In the genomic region with DNA sequence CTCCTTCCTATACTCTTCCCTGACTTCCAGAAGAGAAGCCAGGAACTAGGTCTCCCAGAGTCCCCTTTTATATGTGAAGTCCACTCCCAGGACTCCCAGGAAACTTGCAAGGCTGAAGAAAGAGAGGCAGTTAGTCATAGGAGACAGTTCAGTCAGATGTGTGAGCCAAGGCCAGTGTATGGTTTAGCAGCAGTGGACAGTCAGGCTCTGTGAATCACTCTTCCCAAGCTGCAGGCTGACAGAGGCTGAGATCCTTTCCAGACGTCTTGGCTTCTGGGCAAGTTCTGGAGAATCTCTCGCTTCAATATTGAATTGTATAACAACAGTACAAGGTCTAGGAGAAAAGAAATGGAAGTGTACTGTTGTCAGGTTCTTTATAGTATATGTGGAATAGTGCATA, we compare ENCODE assay signal across 11 cellular contexts. TPM values are rescaled to one million over a fixed set of nuclear protein-coding genes. Genes with fewer than 3 reads are reported as not detected.
DNase-seq lines count a peak whose midpoint lies in the region; ATAC-seq and TF ChIP-seq lines count a peak whose summit lies in the region.
"Had no signal": no experiment of that assay in that cellular context is flagged by ENCODE, and none has a peak within 500 bp of the region (broad histone marks: within the 10 kb centered on the region; RNA-seq: fewer than 3 reads in every experiment).

No MANE protein-coding gene starts in this region.

- TF ChIP-seq CTCF in IMR-90 (conservative IDR thresholded peaks at IDR 0.05; ENCODE audit: low read depth, low read length) (no peak), MM.1S (IDR thresholded peaks at IDR 0.05; ENCODE audit: low read length) (no peak)

- BruUV-seq in IMR-90 (replicated peaks; lab: Mats Ljungman, UMichigan), result no TSS peak

- DNase-seq in IMR-90 (peak; percentile 92), epidermal melanocyte (ENCODE audit: insufficient read length, low spot score) (peak; percentile 25), mesenchymal stem cell (peak; percentile 96), retina (no peak), MM.1S (no peak)
- DNase-seq: activated naive CD8-positive, alpha-beta T cell treated with anti-CD3 and anti-CD28 coated beads, Interleukin-2, amount 10 ng/mL, durations not matched to agents 7 days and 5 days had no signal

- H3K14ac ChIP-seq in IMR-90 (replicated peaks; ENCODE audit: low read depth, low read length) (no peak overlapping the region), mesenchymal stem cell (ENCODE audit: low read length in 2 of 2) (no peak overlapping the region)

- CTCF ChIA-PET in IMR-90 (lab: Yijun Ruan, JAX), result no interaction called here

- no peak overlapping the region for H4K91ac ChIP-seq in IMR-90 (ENCODE audit: insufficient read depth, low read depth, low read length)
- H4K91ac ChIP-seq in mesenchymal stem cell (ENCODE audit: low read length), result no peak overlapping the region

- no peak overlapping the region for H3K9ac ChIP-seq in IMR-90 (ENCODE audit: low read depth, low read length)
- H3K9ac ChIP-seq in mesenchymal stem cell (ENCODE audit: low read length), result peak overlapping the region; percentile 66
- no peak overlapping the region for H3K9ac ChIP-seq in MM.1S (ENCODE audit: low read length)

- H2BK15ac ChIP-seq in IMR-90 (ENCODE audit: low read depth, low read length) (no peak overlapping the region), mesenchymal stem cell (ENCODE audit: low read depth, poor library complexity, severe bottlenecking) (no peak overlapping the region)

- H3K9me1 ChIP-seq in IMR-90 (ENCODE audit: insufficient read depth, low read length), result peaks cover 7% of the 10 kb centered on the region; the same call in 1 of the 2 replicates

- no peak overlapping the region for H2AFZ ChIP-seq in ACC112 (ENCODE audit: low read length, unreplicated experiment)
- H2AFZ ChIP-seq in IMR-90 (replicated peaks; ENCODE audit: low read length, poor library complexity), result no peak overlapping the region
- no peak overlapping the region for H2AFZ ChIP-seq in mesenchymal stem cell (ENCODE audit: low read depth, low read length)
- H2AFZ ChIP-seq in MM.1S (ENCODE audit: low read length), result no peak overlapping the region

- H4K8ac ChIP-seq in IMR-90 (ENCODE audit: low read depth in 2 of 2, low read length in 2 of 2) (no peak overlapping the region), mesenchymal stem cell (ENCODE audit: low read length) (no peak overlapping the region)

- H4K5ac ChIP-seq in IMR-90 (ENCODE audit: low read depth, low read length), result no peak overlapping the region

- POLR2A ChIA-PET in IMR-90 (lab: Charles Lee; ENCODE audit: unreplicated experiment), result no interaction called here

- no peak overlapping the region for H3K56ac ChIP-seq in IMR-90 (ENCODE audit: extremely low read depth, insufficient read depth, low read length)

- H3K4me2 ChIP-seq in IMR-90 (ENCODE audit: low read depth, low read length), result no peak overlapping the region
- H3K4me2 ChIP-seq in mesenchymal stem cell (ENCODE audit: low read length, poor library complexity, severe bottlenecking), result no peak overlapping the region
- H3K4me2 ChIP-seq in MM.1S (ENCODE audit: low read depth, low read length), result no peak overlapping the region

- in situ Hi-C loops in IMR-90 (cut with MboI; ENCODE audit: low sequenced_read_pairs), result no loop called here

- no peak overlapping the region for H2AK5ac ChIP-seq in IMR-90 (ENCODE audit: low read depth, low read length)
- H2AK5ac ChIP-seq in mesenchymal stem cell (ENCODE audit: low read length, severe bottlenecking), result no peak overlapping the region

- H3K4ac ChIP-seq in IMR-90 (ENCODE audit: low read depth, low read length) (no peak overlapping the region), mesenchymal stem cell (ENCODE audit: low read depth in 1 of 2, low read length in 2 of 2) (no peak overlapping the region)

- intact Hi-C loops in IMR-90 (cut with micrococcal nuclease), result no loop called here

- no peaks in the 10 kb centered on the region; the same call in 1 of the 2 replicates for H4K20me1 ChIP-seq in IMR-90 (ENCODE audit: insufficient read depth, low read length)
- no peaks in the 10 kb centered on the region for H4K20me1 ChIP-seq in MM.1S (ENCODE audit: insufficient read depth, low read length)

- TF ChIP-seq POLR2A in IMR-90 (IDR thresholded peaks at IDR 0.05; ENCODE audit: low read depth, low read length), result no peak

- no peak overlapping the region for H3K4me3 ChIP-seq in ACC112 (ENCODE audit: low read depth, low read length)
- no peak overlapping the region for H3K4me3 ChIP-seq in IMR-90 (ENCODE audit: insufficient read depth, low read depth, low read length)
- H3K4me3 ChIP-seq in mesenchymal stem cell (ENCODE audit: insufficient read depth in 1 of 2, low read depth in 1 of 2, low read length in 2 of 2), result peak overlapping the region in 1 of 2 experiments; percentile 61
- no peak overlapping the region for H3K4me3 ChIP-seq in MM.1S (ENCODE audit: low read length)

- peaks cover 25% of the 10 kb centered on the region for H3K4me1 ChIP-seq in ACC112 (ENCODE audit: control insufficient read depth, insufficient read depth, low read length, unreplicated experiment)
- peaks cover 5% of the 10 kb centered on the region for H3K4me1 ChIP-seq in IMR-90 (ENCODE audit: control insufficient read depth, insufficient read depth, low read length)
- H3K4me1 ChIP-seq in mesenchymal stem cell (ENCODE audit: control insufficient read depth, insufficient read depth, low read depth, low read length), result peaks cover 6% of the 10 kb centered on the region
- no peaks in the 10 kb centered on the region for H3K4me1 ChIP-seq in MM.1S (ENCODE audit: low read length)

- no peaks in the 10 kb centered on the region for H3F3A ChIP-seq in MM.1S (ENCODE audit: insufficient read depth, low read length)

- H2BK20ac ChIP-seq in IMR-90 (ENCODE audit: low read depth, low read length), result no peak overlapping the region

- no peaks in the 10 kb centered on the region for H3K9me2 ChIP-seq in MM.1S (replicated peaks; ENCODE audit: insufficient read depth, low read length)

- no CpG with 5 or more reads among the region's 2 CpGs for WGBS in IMR-90 (ENCODE audit: extremely low coverage in 2 of 2, insufficient read length in 1 of 2), 2 experiments
- WGBS in mesenchymal stem cell, result 6% methylated on average over 2 of the region's 2 CpGs

- H3K27ac ChIP-seq in ACC112 (ENCODE audit: low read depth, low read length), result 0 out of 2 replicates have a peak overlapping the region, but pooled peaks have one; percentile 0
- no peak overlapping the region for H3K27ac ChIP-seq in IMR-90 (ENCODE audit: insufficient read depth, low read length)
- H3K27ac ChIP-seq in mesenchymal stem cell (ENCODE audit: low read length, poor library complexity, severe bottlenecking), result peak overlapping the region; percentile 72
- H3K27ac ChIP-seq in MM.1S (ENCODE audit: low read length), result no peak overlapping the region
- H3K27ac ChIP-seq: C4-2B, VCaP had no signal

- peak; percentile 93 for ATAC-seq in IMR-90 (ENCODE audit: low read depth)
- ATAC-seq in HG02840 (IDR thresholded peaks at IDR 0.05; ENCODE audit: low FRiP score, unreplicated experiment), result no peak
- ATAC-seq in GM21360 (IDR thresholded peaks at IDR 0.05; ENCODE audit: unreplicated experiment), result no peak

- no peak overlapping the region for H2BK120ac ChIP-seq in IMR-90 (ENCODE audit: low read depth, low read length)
- H2BK120ac ChIP-seq in mesenchymal stem cell (ENCODE audit: low read depth, low read length), result no peak overlapping the region

- H2AK9ac ChIP-seq in IMR-90 (replicated peaks; ENCODE audit: low read depth, low read length, poor library complexity), result no peak overlapping the region

- H3K79me2 ChIP-seq in ACC112 (ENCODE audit: control insufficient read depth, insufficient read depth, low read length, unreplicated experiment) (no peaks in the 10 kb centered on the region), MM.1S (ENCODE audit: low read length) (no peaks in the 10 kb centered on the region)

- H3K9me3 ChIP-seq in IMR-90 (ENCODE audit: control insufficient read depth, insufficient read depth, low read length) (no peaks in the 10 kb centered on the region), mesenchymal stem cell (ENCODE audit: control insufficient read depth, low read length) (no peaks in the 10 kb centered on the region), MM.1S (replicated peaks; ENCODE audit: insufficient read depth, low read length) (no peaks in the 10 kb centered on the region)

- H3K36me3 ChIP-seq in ACC112 (ENCODE audit: insufficient read depth, low read length) (no peaks in the 10 kb centered on the region), IMR-90 (ENCODE audit: control insufficient read depth, insufficient read depth, low read length) (peaks cover 10% of the 10 kb centered on the region), mesenchymal stem cell (ENCODE audit: control insufficient read depth in 1 of 2, insufficient read depth in 2 of 2, low read depth in 1 of 2, low read length in 2 of 2) (peaks cover 28 to 37% of the 10 kb centered on the region in 2 experiments), MM.1S (replicated peaks; ENCODE audit: insufficient read depth, low read length) (no peaks in the 10 kb centered on the region)

- no peak for TF ChIP-seq RAD21 in IMR-90 (IDR thresholded peaks at IDR 0.05; ENCODE audit: low read length)

- H3K18ac ChIP-seq in IMR-90 (ENCODE audit: low read depth, low read length) (no peak overlapping the region), mesenchymal stem cell (ENCODE audit: low read depth in 1 of 2, low read length in 2 of 2) (no peak overlapping the region)

- H3K23ac ChIP-seq in IMR-90 (ENCODE audit: low read depth, low read length) (no peak overlapping the region), mesenchymal stem cell (ENCODE audit: low read length in 2 of 2) (no peak overlapping the region)

- no peak overlapping the region for H2BK12ac ChIP-seq in mesenchymal stem cell (ENCODE audit: low read length in 2 of 2)

- no peaks in the 10 kb centered on the region; a peak in 1 of 4 replicates for H3K79me1 ChIP-seq in IMR-90 (ENCODE audit: low read depth in 1 of 2, low read length in 2 of 2)
- peaks cover 16% of the 10 kb centered on the region for H3K79me1 ChIP-seq in mesenchymal stem cell (replicated peaks; ENCODE audit: low read length, poor library complexity, severe bottlenecking)

- no peaks in the 10 kb centered on the region for H3K27me3 ChIP-seq in ACC112 (ENCODE audit: insufficient read depth, low read length)
- H3K27me3 ChIP-seq in IMR-90 (ENCODE audit: control insufficient read depth, insufficient read depth, low read length), result no peaks in the 10 kb centered on the region
- H3K27me3 ChIP-seq in mesenchymal stem cell (ENCODE audit: control insufficient read depth in 1 of 2, insufficient read depth in 1 of 2, low read length in 2 of 2), result no peaks in the 10 kb centered on the region
- no peaks in the 10 kb centered on the region for H3K27me3 ChIP-seq in MM.1S (replicated peaks; ENCODE audit: insufficient read depth, low read length)

- dilution Hi-C loops in IMR-90 (cut with HindIII; ENCODE audit: low sequenced_read_pairs, unreplicated experiment), result no loop called here

- no peak overlapping the region for H2BK5ac ChIP-seq in IMR-90 (ENCODE audit: low read depth, low read length, poor library complexity, severe bottlenecking)
- H2BK5ac ChIP-seq in mesenchymal stem cell (ENCODE audit: low read depth, low read length, poor library complexity, severe bottlenecking), result no peak overlapping the region

RNA-seq across cellular contexts. Expression of a gene that starts 26.9 kb away (rescaled TPM):
- total RNA-seq in IMR-90 (2012; rRNA removed), result 32.3 and 35.8 TPM in 2 replicates
- polyA plus RNA-seq in IMR-90 (2012; rRNA removed), result 47.1 and 50.8 TPM in 2 replicates
- 32.2 and 46.4 TPM in 2 replicates for polyA plus RNA-seq in IMR-90 (2012; cell fraction: cytosol; rRNA removed)
- polyA plus RNA-seq in IMR-90 (2012; cell fraction: nucleus; rRNA removed; ENCODE audit: low replicate concordance), result 8.3 and 20.3 TPM in 2 replicates
- 66.7 TPM for polyA plus RNA-seq in mesenchymal stem cell (2013, experiment 1 of 2)
- polyA plus RNA-seq in mesenchymal stem cell (2013, experiment 2 of 2), result 67.2 TPM

RNA-seq across cellular contexts. Expression of a gene that starts 56.1 kb away (rescaled TPM):
- total RNA-seq in IMR-90 (2012; rRNA removed), result 59.5 and 66.4 TPM in 2 replicates
- 24.2 and 34.2 TPM in 2 replicates for polyA plus RNA-seq in IMR-90 (2012; rRNA removed)
- polyA plus RNA-seq in IMR-90 (2012; cell fraction: cytosol; rRNA removed), result 8.0 and 13.1 TPM in 2 replicates
- 10.3 and 43.3 TPM in 2 replicates for polyA plus RNA-seq in IMR-90 (2012; cell fraction: nucleus; rRNA removed; ENCODE audit: low replicate concordance)
- 53.6 TPM for polyA plus RNA-seq in mesenchymal stem cell (2013, experiment 1 of 2)
- 55.1 TPM for polyA plus RNA-seq in mesenchymal stem cell (2013, experiment 2 of 2)

Comparison
In these comparisons a context has a peak if more than half of its experiments do, and no peak if none do; other contexts are left out.
1. H3K27ac ChIP-seq: peak in ACC112 (single experiment) and mesenchymal stem cell (single experiment); none in IMR-90 (single experiment) and MM.1S (single experiment).
2. DNase-seq: peak in IMR-90 (single experiment), epidermal melanocyte (single experiment) and mesenchymal stem cell (single experiment); none in retina (single experiment) and MM.1S (single experiment).